Comparison of ENCODE assay signal across 8 cellular contexts in the genomic region with DNA sequence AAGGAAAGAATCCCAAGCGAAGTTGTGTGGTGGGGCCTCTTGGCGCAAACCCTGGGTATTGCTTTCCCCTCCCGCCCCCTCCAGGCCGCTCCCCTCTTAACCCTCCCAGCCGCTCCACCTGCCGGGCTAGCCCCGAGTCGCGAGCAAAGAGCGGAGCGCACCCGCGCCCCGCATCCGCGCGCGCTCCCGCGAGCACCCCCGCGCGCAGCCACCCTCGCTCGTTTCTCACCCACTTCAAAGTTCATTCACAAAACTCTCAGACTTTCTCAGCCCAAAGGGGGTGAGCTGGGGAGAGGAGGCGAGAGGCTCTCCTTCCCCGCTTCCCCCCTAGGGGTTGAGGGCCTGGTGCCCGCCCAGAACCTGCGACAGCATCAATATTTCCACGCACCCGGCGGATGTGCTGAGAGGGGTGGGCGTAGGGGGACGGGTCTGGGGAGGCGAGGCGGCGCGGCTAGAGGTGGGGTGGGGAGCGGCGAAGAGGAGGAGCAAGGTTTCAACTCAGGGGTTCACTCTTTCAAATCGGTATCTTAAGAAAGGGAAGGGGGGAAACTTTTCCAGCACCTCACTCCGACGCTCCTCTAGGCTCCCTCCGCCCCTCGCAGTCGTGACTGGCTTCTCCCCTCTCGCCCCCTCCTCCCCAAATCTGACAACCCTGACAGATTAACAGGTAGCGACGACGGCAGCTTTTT. TPM values are rescaled to one million over a fixed set of nuclear protein-coding genes. Genes with fewer than 3 reads are reported as not detected.
DNase-seq lines count a peak whose midpoint lies in the region; ATAC-seq, FAIRE-seq and TF ChIP-seq lines count a peak whose summit lies in the region.

No MANE protein-coding gene starts in this region.

- peak overlapping the region; percentile 80 for H3K27ac Mint-ChIP-seq in activated CD4-positive, alpha-beta T cell treated with anti-CD3 and anti-CD28 coated beads for 36 hours
- H3K27ac Mint-ChIP-seq in chondrocyte (ENCODE audit: unreplicated experiment): peak overlapping the region; percentile 66

- H3K4me1 Mint-ChIP-seq in activated CD4-positive, alpha-beta T cell treated with anti-CD3 and anti-CD28 coated beads for 36 hours: peaks cover 29% of the 10 kb centered on the region
- peaks cover 16% of the 10 kb centered on the region for H3K4me1 Mint-ChIP-seq in chondrocyte (ENCODE audit: low read depth)

- TF ChIP-seq RAD21 in HepG2 (CRISPR knock-in tag; IDR thresholded peaks at IDR 0.05): no peak

- in situ Hi-C loops in HepG2 (cut with HindIII; ENCODE audit: extremely low pct_ligation_motif_present, low pct_unique_long_range_greater_than_20kb): loop anchor here (5.0 kb wide), 2 partner anchors 100 to 140 kb away; no protein-coding TSS in a partner anchor

- TF ChIP-seq POLR2A in HepG2 (IDR thresholded peaks at IDR 0.05; ENCODE audit: insufficient read depth in 1 of 2, low read depth in 2 of 2, low read length in 2 of 2): no peak

- no peaks in the 10 kb centered on the region for H3K9me3 Mint-ChIP-seq in activated CD4-positive, alpha-beta T cell treated with anti-CD3 and anti-CD28 coated beads for 36 hours (ENCODE audit: low read depth)
- H3K9me3 Mint-ChIP-seq in chondrocyte (ENCODE audit: low read depth): no peaks in the 10 kb centered on the region

- no peak overlapping the region for H2AFZ ChIP-seq in HepG2 (ENCODE audit: low read length)

- H3K27me3 Mint-ChIP-seq in activated CD4-positive, alpha-beta T cell treated with anti-CD3 and anti-CD28 coated beads for 36 hours: peaks cover 21% of the 10 kb centered on the region
- no peaks in the 10 kb centered on the region for H3K27me3 Mint-ChIP-seq in chondrocyte (ENCODE audit: low read depth)

- DNase-seq in GM10248 (ENCODE audit: extremely low spot score) (peak; percentile 51), NCI-H2171 (lab: John Stamatoyannopoulos, UW) (peak; percentile 81), chondrocyte (ENCODE audit: low spot score) (no peak), HepG2 (ENCODE audit: low spot score) (no peak)
- peak; percentile 87 for DNase-seq in activated CD4-positive, alpha-beta T cell treated with anti-CD3 and anti-CD28 coated beads for 36 hours
- DNase-seq in stimulated activated CD4-positive, alpha-beta T cell treated with anti-CD3 and anti-CD28 coated beads, Interleukin-2, amount 100 ng/mL, for 48 hours: peak; percentile 35 to 58

- BruUV-seq in HepG2 (replicated peaks; lab: Mats Ljungman, UMichigan): no TSS peak

- POLR2A ChIA-PET in GM10248 (lab: Yijun Ruan, JAX) (no interaction called here), HepG2 (lab: Yijun Ruan, JAX) (no interaction called here)
- POLR2A ChIA-PET in activated CD4-positive, alpha-beta T cell treated with anti-CD3 and anti-CD28 coated beads for 36 hours (lab: Charles Lee): interaction anchor here (0.6 kb wide), 2 partner anchors 92 to 174 kb away, joined by 3 to 4 read pairs; no protein-coding TSS in a partner anchor

- H3K27me3 ChIP-seq in HepG2 (ENCODE audit: control insufficient read depth in 1 of 2, insufficient read depth in 2 of 2, low read length in 2 of 2): peaks cover 3 to 48% of the 10 kb centered on the region in 2 experiments

- CTCF ChIA-PET in GM10248 (lab: Yijun Ruan, JAX): no interaction called here
- CTCF ChIA-PET in activated CD4-positive, alpha-beta T cell treated with anti-CD3 and anti-CD28 coated beads for 36 hours (lab: Charles Lee): no interaction called here
- CTCF ChIA-PET in HepG2 (lab: Yijun Ruan, JAX; ENCODE audit: low intra/inter-chr PET ratio, low total read pairs): no interaction called here

- H3K36me3 ChIP-seq in HepG2 (replicated peaks in 1 of 2; ENCODE audit: control insufficient read depth in 1 of 2, insufficient read depth in 2 of 2, low read length in 2 of 2): no peaks in the 10 kb centered on the region

- peak; percentile 47 for ATAC-seq in activated CD4-positive, alpha-beta T cell treated with anti-CD3 and anti-CD28 coated beads for 36 hours
- ATAC-seq in HepG2: peak; percentile 58
- ATAC-seq in HG02678 (IDR thresholded peaks at IDR 0.05; ENCODE audit: unreplicated experiment): no peak
- ATAC-seq in GM21528 (IDR thresholded peaks at IDR 0.05; ENCODE audit: low FRiP score, unreplicated experiment): no peak

- no peak overlapping the region for H3K27ac ChIP-seq in HepG2 (ENCODE audit: extremely low read length, insufficient read depth, low read length)

- peak overlapping the region; percentile 58 to 75 (median 61); a peak in 5 of 6 replicates for H3K4me3 ChIP-seq in HepG2 (replicated peaks in 1 of 3; ENCODE audit: insufficient read depth in 1 of 3, low read depth in 2 of 3, low read length in 3 of 3)

- H3K4me2 ChIP-seq in HepG2 (ENCODE audit: low read depth, low read length): peak overlapping the region; percentile 84

- FAIRE-seq in HepG2 (lab: Jason Lieb, UNC): no peak

- peak overlapping the region; percentile 86 for H3K4me3 Mint-ChIP-seq in activated CD4-positive, alpha-beta T cell treated with anti-CD3 and anti-CD28 coated beads for 36 hours
- H3K4me3 Mint-ChIP-seq in chondrocyte (ENCODE audit: unreplicated experiment): peak overlapping the region; percentile 81

- H3K79me2 ChIP-seq in HepG2 (ENCODE audit: insufficient read depth, low read length): no peaks in the 10 kb centered on the region

- H4K20me1 ChIP-seq in HepG2 (ENCODE audit: insufficient read depth, low read length): no peaks in the 10 kb centered on the region

- H3K4me1 ChIP-seq in HepG2 (ENCODE audit: insufficient read depth, low read length): peaks cover 42% of the 10 kb centered on the region

- TF ChIP-seq EP300 in HepG2 (IDR thresholded peaks at IDR 0.05; ENCODE audit: low read depth in 2 of 2, low read length in 2 of 2): no peak
- TF ChIP-seq EP300 in HepG2 (CRISPR knock-in tag; IDR thresholded peaks at IDR 0.05; ENCODE audit: borderline replicate concordance): no peak

- WGBS in HepG2 (ENCODE audit: low lambda C conversion rate): 6% methylated on average over 20 of the region's 50 CpGs

- H3K9ac ChIP-seq in HepG2 (ENCODE audit: insufficient read depth, low read depth, low read length): no peak overlapping the region

- H3K36me3 Mint-ChIP-seq in activated CD4-positive, alpha-beta T cell treated with anti-CD3 and anti-CD28 coated beads for 36 hours (ENCODE audit: low read depth): peaks cover 1% of the 10 kb centered on the region
- no peaks in the 10 kb centered on the region for H3K36me3 Mint-ChIP-seq in chondrocyte (ENCODE audit: low read depth)

- TF ChIP-seq CTCF in GM10248 (IDR thresholded peaks at IDR 0.05; ENCODE audit: control extremely low read depth, extremely low read depth, low read depth, missing control alignments): no peak
- no peak for TF ChIP-seq CTCF in chondrocyte (IDR thresholded peaks at IDR 0.05)
- TF ChIP-seq CTCF in HepG2 (CRISPR knock-in tag; IDR thresholded peaks at IDR 0.05): 0 out of 2 replicates have a peak, but pooled peaks have one; percentile 17

- intact Hi-C loops in activated CD4-positive, alpha-beta T cell treated with anti-CD3 and anti-CD28 coated beads for 36 hours (cut with DNase I, micrococcal nuclease): loop anchor here (1.0 to 10.0 kb wide), 13 partner anchors 35 to 1135 kb away; a partner anchor contains a TSS
- intact Hi-C loops in HepG2 (cut with micrococcal nuclease; ENCODE audit: unreplicated experiment): loop anchor here (2.0 to 5.0 kb wide), 2 partner anchors 139 to 485 kb away; a partner anchor contains a TSS

- H3K9me3 ChIP-seq in HepG2 (ENCODE audit: low read length): no peaks in the 10 kb centered on the region

TF ChIP-seq in HepG2, 621 proteins besides CTCF, POLR2A, EP300 and RAD21:
- TF ChIP-seq, protein P1, sequence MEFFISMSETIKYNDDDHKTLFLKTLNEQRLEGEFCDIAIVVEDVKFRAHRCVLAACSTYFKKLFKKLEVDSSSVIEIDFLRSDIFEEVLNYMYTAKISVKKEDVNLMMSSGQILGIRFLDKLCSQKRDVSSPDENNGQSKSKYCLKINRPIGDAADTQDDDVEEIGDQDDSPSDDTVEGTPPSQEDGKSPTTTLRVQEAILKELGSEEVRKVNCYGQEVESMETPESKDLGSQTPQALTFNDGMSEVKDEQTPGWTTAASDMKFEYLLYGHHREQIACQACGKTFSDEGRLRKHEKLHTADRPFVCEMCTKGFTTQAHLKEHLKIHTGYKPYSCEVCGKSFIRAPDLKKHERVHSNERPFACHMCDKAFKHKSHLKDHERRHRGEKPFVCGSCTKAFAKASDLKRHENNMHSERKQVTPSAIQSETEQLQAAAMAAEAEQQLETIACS (CRISPR knock-in tag; IDR thresholded peaks at IDR 0.05): peak; percentile 75
- TF ChIP-seq, protein P2, sequence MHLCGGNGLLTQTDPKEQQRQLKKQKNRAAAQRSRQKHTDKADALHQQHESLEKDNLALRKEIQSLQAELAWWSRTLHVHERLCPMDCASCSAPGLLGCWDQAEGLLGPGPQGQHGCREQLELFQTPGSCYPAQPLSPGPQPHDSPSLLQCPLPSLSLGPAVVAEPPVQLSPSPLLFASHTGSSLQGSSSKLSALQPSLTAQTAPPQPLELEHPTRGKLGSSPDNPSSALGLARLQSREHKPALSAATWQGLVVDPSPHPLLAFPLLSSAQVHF (CRISPR knock-in tag; IDR thresholded peaks at IDR 0.05): no peak

RNA-seq across cellular contexts. Expression of a gene that starts 1.8 kb away (rescaled TPM):
- total RNA-seq in activated CD4-positive, alpha-beta T cell treated with anti-CD3 and anti-CD28 coated beads for 36 hours: 1 to 10 TPM; 1.6 to 1.9 TPM
- 1.6 to 7.2 TPM (median 2.0 TPM) in 3 replicates for total RNA-seq in chondrocyte
- 0.13 TPM in 1 of 2 replicates, not detected in the other for total RNA-seq in HepG2 (2016; rRNA removed; fragmentation: Illumina TruSeq; extraction: Trizol)
- total RNA-seq in HepG2 (2016; cell fraction: cytosol; rRNA removed; fragmentation: Illumina TruSeq; extraction: Trizol; ENCODE audit: low read depth): under 0.01 TPM in 1 of 2 replicates, not detected in the other
- total RNA-seq in HepG2 (2016; cell fraction: insoluble cytoplasmic fraction; rRNA removed; fragmentation: Illumina TruSeq; extraction: Trizol): 0.09 TPM in 1 of 2 replicates, not detected in the other
- not detected in 2 replicates for total RNA-seq in HepG2 (2016; cell fraction: membrane; rRNA removed; fragmentation: Illumina TruSeq; extraction: Trizol)
- total RNA-seq in HepG2 (2016; cell fraction: nucleus; rRNA removed; fragmentation: Illumina TruSeq; extraction: Trizol): not detected in 2 replicates
- 0.04 and 0.05 TPM in 2 replicates for polyA plus RNA-seq in HepG2 (2011; rRNA removed)
- polyA plus RNA-seq in HepG2 (2011; cell fraction: cytosol; rRNA removed): 0.07 and 0.08 TPM in 2 replicates
- polyA plus RNA-seq in HepG2 (2011; cell fraction: nucleus; rRNA removed): 0.07 and 0.08 TPM in 2 replicates
- 0.25 and 0.36 TPM in 2 replicates for polyA plus RNA-seq in HepG2 (2012)
- polyA plus RNA-seq in HepG2 (2016; cell fraction: cytosol; fragmentation: Illumina TruSeq; extraction: Trizol; ENCODE audit: low read depth): not detected in 2 replicates
- 0.04 TPM in 1 of 2 replicates, not detected in the other for polyA plus RNA-seq in HepG2 (2016; cell fraction: insoluble cytoplasmic fraction; fragmentation: Illumina TruSeq; extraction: Trizol; ENCODE audit: low read depth)
- polyA plus RNA-seq in HepG2 (2016; cell fraction: membrane; fragmentation: Illumina TruSeq; extraction: Trizol; ENCODE audit: low read depth): not detected in 2 replicates
- polyA plus RNA-seq in HepG2 (2016; cell fraction: nucleus; fragmentation: Illumina TruSeq; extraction: Trizol; ENCODE audit: insufficient read depth, low read depth): not detected in 2 replicates
- 0.04 and 2.7 TPM in 2 replicates for polyA minus RNA-seq in HepG2 (2011; rRNA and poly(A)+ RNA removed; ENCODE audit: low replicate concordance)
- polyA minus RNA-seq in HepG2 (2011; cell fraction: cytosol; rRNA and poly(A)+ RNA removed): 0.30 TPM in 1 of 2 replicates, not detected in the other
- 0.50 and 0.52 TPM in 2 replicates for polyA minus RNA-seq in HepG2 (2011; cell fraction: nucleus; rRNA and poly(A)+ RNA removed)

Comparison
In these comparisons a context has a peak if more than half of its experiments do, and no peak if none do; other contexts are left out.
1. DNase-seq: peak in GM10248 (single experiment), NCI-H2171 (single experiment), activated CD4-positive, alpha-beta T cell treated with anti-CD3 and anti-CD28 coated beads for 36 hours (single experiment) and stimulated activated CD4-positive, alpha-beta T cell treated with anti-CD3 and anti-CD28 coated beads, Interleukin-2, amount 100 ng/mL, for 48 hours (2 of 2); none in chondrocyte (single experiment) and HepG2 (single experiment).
2. ATAC-seq: peak in activated CD4-positive, alpha-beta T cell treated with anti-CD3 and anti-CD28 coated beads for 36 hours (single experiment) and HepG2 (single experiment); none in HG02678 (single experiment) and GM21528 (single experiment).